ENCODE assay signal across 29 cellular contexts in the genomic region with DNA sequence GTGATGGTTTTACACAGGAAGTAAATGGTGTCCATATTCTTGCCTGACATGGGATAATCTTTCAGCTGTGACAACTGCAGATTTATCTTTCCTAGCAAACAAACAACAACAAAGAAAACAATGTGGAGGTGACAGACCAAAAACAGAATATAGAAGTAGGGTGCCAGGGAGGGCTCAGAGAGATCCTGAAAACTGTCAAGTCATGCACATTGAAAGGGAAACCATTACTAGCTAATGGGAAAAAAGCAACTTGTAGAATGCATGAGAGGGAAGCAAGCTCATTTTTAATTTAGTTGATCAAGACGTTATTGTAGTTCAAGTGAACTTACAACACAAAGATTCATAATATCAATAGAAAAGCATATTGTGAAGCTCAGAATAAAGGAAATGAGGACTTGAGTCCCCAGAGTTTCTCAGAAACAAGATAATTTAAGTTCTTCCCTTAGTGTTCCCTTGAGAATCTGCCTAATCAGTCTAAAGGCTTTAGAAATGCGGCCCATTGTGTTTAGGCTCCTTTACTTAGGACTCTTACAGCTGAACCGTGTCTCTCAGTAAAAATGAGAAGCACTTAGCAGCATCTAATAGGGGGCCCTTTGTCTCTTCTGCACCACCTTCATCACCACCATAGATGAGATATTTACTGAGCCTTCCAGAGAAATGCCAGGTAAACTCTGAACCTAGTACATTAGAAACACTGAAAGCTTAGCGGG.
DNase-seq lines count a peak whose midpoint lies in the region; ATAC-seq and TF ChIP-seq lines count a peak whose summit lies in the region.
"Had no signal": no experiment of that assay in that cellular context is flagged by ENCODE, and none has a peak within 500 bp of the region (broad histone marks: within the 10 kb centered on the region; RNA-seq: fewer than 3 reads in every experiment).

No MANE protein-coding gene starts in this region.

- H4K20me1 ChIP-seq in neural progenitor cell (ENCODE audit: low read depth) = no peaks in the 10 kb centered on the region

- H3K9me3 Mint-ChIP-seq in WTC11 (peaks cover 4% of the 10 kb centered on the region), neural progenitor cell (no peaks in the 10 kb centered on the region)
- peaks cover 0 to 22% (median 4%) of the 10 kb centered on the region in 9 donors for H3K9me3 Mint-ChIP-seq in naive thymus-derived CD8-positive, alpha-beta T cell

- no peaks in the 10 kb centered on the region for H3K79me2 ChIP-seq in neural progenitor cell (ENCODE audit: low read depth)

- CTCF ChIA-PET in WTC11 (lab: Charles Lee) = interaction anchor here (0.9 to 1.1 kb wide), 3 partner anchors 23 to 117 kb away, joined by 3 to 5 read pairs (median 4); no protein-coding TSS in a partner anchor

- no peak overlapping the region for H3K4me3 ChIP-seq in neural progenitor cell
- H3K4me3 ChIP-seq: GM23248 had no signal

- H3K27me3 ChIP-seq in neural progenitor cell (no peaks in the 10 kb centered on the region), foreskin keratinocyte (no peaks in the 10 kb centered on the region)

- ATAC-seq in WTC11 (no peak), foreskin keratinocyte (no peak)
- ATAC-seq in naive thymus-derived CD8-positive, alpha-beta T cell = no peak
- ATAC-seq: Panc1, T-cell had no signal

- H3K4me1 Mint-ChIP-seq in WTC11 (peaks cover 58% of the 10 kb centered on the region), neural progenitor cell (peaks cover 9% of the 10 kb centered on the region)
- no peaks in the 10 kb centered on the region for H3K4me1 Mint-ChIP-seq in naive thymus-derived CD8-positive, alpha-beta T cell
- H3K4me1 Mint-ChIP-seq: CD8-positive, alpha-beta memory T cell; T-cell had no signal

- DNase-seq in NCI-H2107 treated with DMSO at 0.1 percent for 48 hours (lab: John Stamatoyannopoulos, UW; ENCODE audit: unreplicated experiment) = peak; percentile 15
- no peak for DNase-seq in NCI-H2107 (lab: John Stamatoyannopoulos, UW)
- peak; percentile 63 for DNase-seq in NCI-H1436 (lab: John Stamatoyannopoulos, UW)
- no peak for DNase-seq in WTC11 (ENCODE audit: low spot score)
- DNase-seq in neural progenitor cell (ENCODE audit: low spot score) = peak; percentile 78
- DNase-seq in naive thymus-derived CD8-positive, alpha-beta T cell = no peak
- no peak for DNase-seq in foreskin keratinocyte
- no peak for DNase-seq in activated CD8-positive, alpha-beta memory T cell treated with anti-CD3 and anti-CD28 coated beads, Interleukin-2, amount 50 U/mL, for 4 hours
- DNase-seq: AML-193; Calu3; CD8-positive, alpha-beta memory T cell; DMS153; GDM1; GM23248; HCEC 1CT; KG1; NCI-H1092; NCI-H1694; NCI-H2081 treated with DMSO at 0.1 percent for 48 hours; NCI-H226; NCI-H510A treated with DMSO at 0.1 percent for 48 hours; NCI-H748 treated with DMSO at 0.1 percent for 48 hours; NK-92 treated with Interleukin-12 subunit alpha and Interleukin-12 subunit beta, amount 100 ng/mL, for 24 hours; SIG-M5; SK-N-SH; T-cell had no signal

- peak overlapping the region; percentile 27 for H2AFZ ChIP-seq in neural progenitor cell (replicated peaks)
- H2AFZ ChIP-seq: GM23248 had no signal

- H3K27me3 Mint-ChIP-seq in WTC11 (ENCODE audit: low read depth) (no peaks in the 10 kb centered on the region), neural progenitor cell (ENCODE audit: insufficient read depth, low read depth) (peaks cover 4% of the 10 kb centered on the region)
- H3K27me3 Mint-ChIP-seq in naive thymus-derived CD8-positive, alpha-beta T cell = peaks cover 0 to 10% (median 0%) of the 10 kb centered on the region in 5 donors
- H3K27me3 Mint-ChIP-seq: CD8-positive, alpha-beta memory T cell; T-cell had no signal

- H3K27ac Mint-ChIP-seq in WTC11 = peak overlapping the region; percentile 15; the same call in 1 of the 2 replicates
- H3K27ac Mint-ChIP-seq in neural progenitor cell = no peak overlapping the region
- no peak overlapping the region for H3K27ac Mint-ChIP-seq in naive thymus-derived CD8-positive, alpha-beta T cell
- H3K27ac Mint-ChIP-seq: CD8-positive, alpha-beta memory T cell; T-cell had no signal

- peak overlapping the region; percentile 49 for H3K4me2 ChIP-seq in neural progenitor cell
- H3K4me2 ChIP-seq: SK-N-SH had no signal

- H3K36me3 ChIP-seq in neural progenitor cell = no peaks in the 10 kb centered on the region

- H3K36me3 Mint-ChIP-seq in WTC11 (peaks cover 16% of the 10 kb centered on the region), neural progenitor cell (no peaks in the 10 kb centered on the region)
- peaks cover 0 to 8% (median 0%) of the 10 kb centered on the region in 3 donors for H3K36me3 Mint-ChIP-seq in naive thymus-derived CD8-positive, alpha-beta T cell
- H3K36me3 Mint-ChIP-seq: CD8-positive, alpha-beta memory T cell; T-cell had no signal

- H3F3A ChIP-seq in neural progenitor cell (ENCODE audit: low read depth) = peaks cover 19% of the 10 kb centered on the region

- peaks cover 47% of the 10 kb centered on the region for H3K4me1 ChIP-seq in neural progenitor cell
- H3K4me1 ChIP-seq in foreskin keratinocyte = no peaks in the 10 kb centered on the region

- H3K4me3 Mint-ChIP-seq in WTC11 (no peak overlapping the region), neural progenitor cell (no peak overlapping the region)
- H3K4me3 Mint-ChIP-seq in naive thymus-derived CD8-positive, alpha-beta T cell = no peak overlapping the region
- H3K4me3 Mint-ChIP-seq: CD8-positive, alpha-beta memory T cell; T-cell had no signal

- no peak overlapping the region for H3K9ac ChIP-seq in neural progenitor cell
- H3K9ac ChIP-seq: GM23248, SK-N-SH had no signal

- H3K27ac ChIP-seq in neural progenitor cell (peak overlapping the region; percentile 70), foreskin keratinocyte (no peak overlapping the region)
- H3K27ac ChIP-seq: 22Rv1, C4-2B, GM23248 had no signal

- TF ChIP-seq CTCF in WTC11 (IDR thresholded peaks at IDR 0.05) (no peak), neural progenitor cell (IDR thresholded peaks at IDR 0.05) (no peak), foreskin keratinocyte (conservative IDR thresholded peaks at IDR 0.05) (no peak)

- POLR2A ChIA-PET in WTC11 (lab: Charles Lee) = no interaction called here
- POLR2A ChIA-PET in naive thymus-derived CD8-positive, alpha-beta T cell (lab: Charles Lee) = no interaction called here

- no peaks in the 10 kb centered on the region for H3K9me3 ChIP-seq in neural progenitor cell (ENCODE audit: low read depth)
- H3K9me3 ChIP-seq: SK-N-SH had no signal

TF ChIP-seq in WTC11, 78 proteins besides CTCF, POLR2A, EP300 and RAD21:
- TF ChIP-seq ZNF263 (CRISPR knock-in tag; IDR thresholded peaks at IDR 0.05; ENCODE audit: low read depth) = no peak
- no peak for TF ChIP-seq RELA (CRISPR knock-in tag; IDR thresholded peaks at IDR 0.05; ENCODE audit: borderline replicate concordance)
- TF ChIP-seq EMX1 (CRISPR knock-in tag; IDR thresholded peaks at IDR 0.05) = no peak
- no peak for TF ChIP-seq RORB (CRISPR knock-in tag; IDR thresholded peaks at IDR 0.05)
- no peak for TF ChIP-seq ATF1 (CRISPR knock-in tag; IDR thresholded peaks at IDR 0.05)
- TF ChIP-seq CDX4 (CRISPR knock-in tag; IDR thresholded peaks at IDR 0.05; ENCODE audit: borderline replicate concordance) = no peak
- TF ChIP-seq ZNF532 (CRISPR knock-in tag; IDR thresholded peaks at IDR 0.05; ENCODE audit: borderline replicate concordance) = no peak
- no peak for TF ChIP-seq TP53 (CRISPR knock-in tag; IDR thresholded peaks at IDR 0.05)

Comparison
In these comparisons a context has a peak if more than half of its experiments do, and no peak if none do; other contexts are left out.
1. DNase-seq: peak in NCI-H2107 treated with DMSO at 0.1 percent for 48 hours (single experiment), NCI-H1436 (single experiment) and neural progenitor cell (single experiment); none in NCI-H2107 (single experiment), WTC11 (single experiment), naive thymus-derived CD8-positive, alpha-beta T cell (0 of 10), foreskin keratinocyte (0 of 2) and activated CD8-positive, alpha-beta memory T cell treated with anti-CD3 and anti-CD28 coated beads, Interleukin-2, amount 50 U/mL, for 4 hours (single experiment).